8 cellular contexts compared by ENCODE assay signal in genomic region chr15:25710184-25710583, GRCh38.
DNase-seq lines count a peak whose midpoint lies in the region; ATAC-seq, FAIRE-seq and TF ChIP-seq lines count a peak whose summit lies in the region.

No MANE protein-coding gene starts in this region.

- H3K9ac ChIP-seq in GM12878 (ENCODE audit: control insufficient read depth, insufficient read depth, low read length) = no peak overlapping the region

- DNase-seq in GM19240 (ENCODE audit: insufficient read length, low spot score) (peak; percentile 14), T-cell (peak in 27 of 34 experiments; percentile 6 to 51 (median 24)), GM12878 (ENCODE audit: low read depth, low spot score) (no peak), lung (ENCODE audit: low spot score) (peak; percentile 54), dermis blood vessel endothelial cell (no peak)
- peak; percentile 60 for DNase-seq in stimulated activated naive CD8-positive, alpha-beta T cell treated with anti-CD3 and anti-CD28 coated beads, Interleukin-15, Interleukin-2, amounts not matched to agents 100 U/mL and 50 U/mL, for 24 hours

- no peaks in the 10 kb centered on the region for H3K79me2 ChIP-seq in GM12878 (ENCODE audit: control insufficient read depth, insufficient read depth, low read length)

- TF ChIP-seq CTCF in 22Rv1 (IDR thresholded peaks at IDR 0.05) (peak; percentile 86), GM12878 (IDR thresholded peaks at IDR 0.05 in 2 of 3, conservative IDR thresholded peaks at IDR 0.05 in 1 of 3; ENCODE audit: control insufficient read depth in 2 of 3, extremely low read depth in 1 of 3, insufficient read depth in 1 of 3, low read depth in 3 of 3, low read length in 3 of 3) (peak; percentile 34 to 65 (median 43); a peak in 4 of 6 replicates), lung (IDR thresholded peaks at IDR 0.05; ENCODE audit: control extremely low read depth, extremely low read depth) (peak; percentile 30)

- peaks cover 7% of the 10 kb centered on the region for H3K36me3 Mint-ChIP-seq in T-cell

- no peak overlapping the region for H3K27ac ChIP-seq in 22Rv1
- H3K27ac ChIP-seq in GM12878 (ENCODE audit: control insufficient read depth, insufficient read depth) = no peak overlapping the region
- H3K27ac ChIP-seq in lung (ENCODE audit: low read depth in 1 of 2, low read length in 1 of 2) = no peak overlapping the region

- H3K4me1 Mint-ChIP-seq in T-cell = peaks cover 0 to 3% (median 0%) of the 10 kb centered on the region in 3 donors

- no peak for TF ChIP-seq POLR2A in GM12878 (IDR thresholded peaks at IDR 0.05; ENCODE audit: low read depth, low read length)

- H3K9me3 Mint-ChIP-seq in T-cell = no peaks in the 10 kb centered on the region

- no peak overlapping the region for H3K27ac Mint-ChIP-seq in T-cell

- intact Hi-C loops in GM12878 (cut with micrococcal nuclease; ENCODE audit: unreplicated experiment) = no loop called here

- RAD21 ChIA-PET in GM12878 (lab: Charles Lee; ENCODE audit: unreplicated experiment) = interaction anchor here (1.1 kb wide), 1 partner anchor 224 kb away, joined by 5 read pairs; no protein-coding TSS in a partner anchor

- SMC1A ChIA-PET in GM12878 (lab: Charles Lee; ENCODE audit: uncharacterized antibody, unreplicated experiment) = interaction anchor here (0.7 kb wide), 1 partner anchor 12 kb away, joined by 3 read pairs; no protein-coding TSS in a partner anchor

- no peak overlapping the region for H2AFZ ChIP-seq in GM12878 (ENCODE audit: control insufficient read depth, low read depth, low read length)

- peak; percentile 33 to 65 (median 63) for ATAC-seq in T-cell (replicated peaks in 1 of 4)
- ATAC-seq in GM12878 = peak; percentile 87
- no peak for ATAC-seq in lung (ENCODE audit: insufficient read depth, low FRiP score)
- ATAC-seq in stimulated activated naive CD8-positive, alpha-beta T cell treated with anti-CD3 and anti-CD28 coated beads, Interleukin-15, Interleukin-2, amounts not matched to agents 100 U/mL and 50 U/mL, for 24 hours = peak; percentile 74
- no peak for ATAC-seq in HG02852 (IDR thresholded peaks at IDR 0.05; ENCODE audit: unreplicated experiment)

- H3K4me3 ChIP-seq in GM12878 (no peak overlapping the region), lung (no peak overlapping the region)

- FAIRE-seq in GM12878 (lab: Jason Lieb, UNC) = no peak

- no peak overlapping the region for H3K4me3 Mint-ChIP-seq in T-cell

- in situ Hi-C loops in GM12878 (cut with MboI) = loop anchor here (10.0 kb wide), 2 partner anchors 205 to 235 kb away; no protein-coding TSS in a partner anchor

- H3K36me3 ChIP-seq in GM12878 (ENCODE audit: control insufficient read depth in 2 of 2, insufficient read depth in 2 of 2, low read length in 1 of 2) = no peaks in the 10 kb centered on the region
- peaks cover 0 to 22% of the 10 kb centered on the region in 2 donors for H3K36me3 ChIP-seq in lung (ENCODE audit: control insufficient read depth in 2 of 2, insufficient read depth in 2 of 2, low read length in 2 of 2)

- no peak for TF ChIP-seq RAD21 in GM12878 (IDR thresholded peaks at IDR 0.05; ENCODE audit: insufficient read depth, low read depth, low read length)

- no peak overlapping the region for H3K4me2 ChIP-seq in GM12878 (ENCODE audit: control insufficient read depth, insufficient read depth)

- no peaks in the 10 kb centered on the region for H3K4me1 ChIP-seq in GM12878 (ENCODE audit: control insufficient read depth, insufficient read depth, low read length)
- H3K4me1 ChIP-seq in lung (ENCODE audit: control insufficient read depth in 2 of 2, insufficient read depth in 2 of 2, low read length in 2 of 2) = no peaks in the 10 kb centered on the region

- no peaks in the 10 kb centered on the region for H4K20me1 ChIP-seq in GM12878 (ENCODE audit: control insufficient read depth, insufficient read depth)

- H3K9me3 ChIP-seq in GM12878 (replicated peaks; ENCODE audit: control insufficient read depth, insufficient read depth, low read length) = no peaks in the 10 kb centered on the region; the same call in 2 of the 3 replicates
- no peaks in the 10 kb centered on the region for H3K9me3 ChIP-seq in lung (ENCODE audit: control insufficient read depth in 2 of 2, insufficient read depth in 1 of 2, low read length in 1 of 2)

- BruUV-seq in GM12878 (replicated peaks; lab: Mats Ljungman, UMichigan) = no TSS peak

- 2% methylated on average over 10 of the region's 10 CpGs for WGBS in GM12878 (ENCODE audit: insufficient coverage, insufficient replicate concordance, low lambda C conversion rate, missing lambda C conversion rate)
- 38 to 47% methylated on average over 10 of the region's 10 CpGs for WGBS in lung, 2 donors

- H3K27me3 ChIP-seq in GM12878 (replicated peaks in 1 of 2; ENCODE audit: control insufficient read depth in 2 of 2, insufficient read depth in 2 of 2, low read length in 1 of 2) (no peaks in the 10 kb centered on the region), lung (ENCODE audit: control insufficient read depth, insufficient read depth) (no peaks in the 10 kb centered on the region)

- TF ChIP-seq EP300 in GM12878 (IDR thresholded peaks at IDR 0.05; ENCODE audit: borderline replicate concordance in 1 of 2, control insufficient read depth in 1 of 2, low read depth in 2 of 2, low read length in 2 of 2) = no peak

- POLR2A ChIA-PET in T-cell (lab: Charles Lee) = interaction anchor here in 1 of 2 donors (0.6 kb wide), 1 partner anchor 215 kb away, joined by 4 read pairs; no protein-coding TSS in a partner anchor
- POLR2A ChIA-PET in GM12878 (lab: Charles Lee) = interaction anchor here (0.6 kb wide), 1 partner anchor 1402 kb away, joined by 3 read pairs; no protein-coding TSS in a partner anchor

- no peaks in the 10 kb centered on the region for H3K27me3 Mint-ChIP-seq in T-cell

- CTCF ChIA-PET in T-cell (lab: Charles Lee) = interaction anchor here (0.6 to 0.8 kb wide), 4 partner anchors 10 to 201 kb away, joined by 3 to 8 read pairs (median 3); no protein-coding TSS in a partner anchor
- CTCF ChIA-PET in GM12878 (lab: Yijun Ruan, JAX) = interaction anchor here (0.8 to 1.9 kb wide), 2 partner anchors 13 to 224 kb away, joined by 3 to 6 read pairs; no protein-coding TSS in a partner anchor

TF ChIP-seq in GM12878, 131 proteins besides CTCF, POLR2A, EP300 and RAD21:
- TF ChIP-seq BHLHE40 (IDR thresholded peaks at IDR 0.05; ENCODE audit: borderline replicate concordance in 1 of 2, low read depth in 2 of 2, low read length in 1 of 2) (no peak), SMC3 (IDR thresholded peaks at IDR 0.05; ENCODE audit: borderline replicate concordance, low read length) (peak; percentile 16; the same call in 1 of the 2 replicates), RCOR1 (conservative IDR thresholded peaks at IDR 0.05; ENCODE audit: low read depth, low read length) (no peak), SIN3A (IDR thresholded peaks at IDR 0.05; ENCODE audit: low read depth, low read length) (no peak)
TF ChIP-seq in GM12878: peak in this region for 1.

Comparison
In these comparisons a context has a peak if more than half of its experiments do, and no peak if none do; other contexts are left out.
1. CTCF ChIP-seq: peak in every context shown above with its lines; median percentile 86 in 22Rv1; 43 in GM12878; 30 in lung.
2. DNase-seq: peak in GM19240 (single experiment), T-cell (27 of 34), lung (single experiment) and stimulated activated naive CD8-positive, alpha-beta T cell treated with anti-CD3 and anti-CD28 coated beads, Interleukin-15, Interleukin-2, amounts not matched to agents 100 U/mL and 50 U/mL, for 24 hours (single experiment); none in GM12878 (single experiment) and dermis blood vessel endothelial cell (single experiment).
3. ATAC-seq: peak in T-cell (4 of 4), GM12878 (single experiment) and stimulated activated naive CD8-positive, alpha-beta T cell treated with anti-CD3 and anti-CD28 coated beads, Interleukin-15, Interleukin-2, amounts not matched to agents 100 U/mL and 50 U/mL, for 24 hours (single experiment); none in lung (single experiment) and HG02852 (single experiment).